Comparison of ENCODE assay signal across 14 cellular contexts in the genomic region with DNA sequence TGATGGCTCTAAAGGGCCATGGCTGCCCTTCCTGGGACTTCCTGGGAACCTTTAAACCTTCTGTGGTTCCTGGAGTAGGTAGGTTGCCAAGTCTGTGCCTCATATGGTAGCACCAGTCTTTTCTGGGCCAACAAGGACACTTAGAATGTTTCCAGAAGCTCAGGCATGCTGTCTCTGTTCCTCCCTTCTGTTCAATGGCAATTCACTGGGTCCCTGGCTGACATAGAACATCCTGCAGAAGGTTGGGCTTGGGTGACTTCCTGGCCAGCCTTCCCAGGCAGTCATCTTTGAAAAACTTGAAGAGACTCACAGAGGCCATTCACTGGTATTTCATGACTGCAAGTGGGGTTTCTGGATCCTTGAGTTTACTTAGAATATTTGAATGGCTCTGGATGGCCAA. TPM values are rescaled to one million over a fixed set of nuclear protein-coding genes. Genes with fewer than 3 reads are reported as not detected.
DNase-seq lines count a peak whose midpoint lies in the region; ATAC-seq and TF ChIP-seq lines count a peak whose summit lies in the region.
"Not testable (repeated sequence)": the region's sequence is repeated elsewhere in the genome, so short reads cannot be mapped to it uniquely, and the experiment has no call there.
"Had no signal": no experiment of that assay in that cellular context is flagged by ENCODE, and none has a peak within 500 bp of the region (broad histone marks: within the 10 kb centered on the region; RNA-seq: fewer than 3 reads in every experiment).

No MANE protein-coding gene starts in this region.

- H3K9me3 Mint-ChIP-seq in Calu3 (ENCODE audit: low read depth, unreplicated experiment); activated CD4-positive, alpha-beta memory T cell treated with anti-CD3 and anti-CD28 coated beads, Interleukin-2, amount 10 ng/mL, durations not matched to agents 7 days and 5 days; activated naive CD8-positive, alpha-beta T cell (ENCODE audit: low read depth); effector memory CD8-positive, alpha-beta T cell; naive B cell; progenitor cell of endocrine pancreas (ENCODE audit: low read depth): not testable (repeated sequence)

- intact Hi-C loops in Calu3 (cut with micrococcal nuclease; ENCODE audit: unreplicated experiment): not testable (repeated sequence)
- intact Hi-C loops in PC-9 (cut with micrococcal nuclease; ENCODE audit: unreplicated experiment): loop anchor here (5.0 kb wide), 1 partner anchor 74 kb away; no protein-coding TSS in a partner anchor

- H3K4me1 ChIP-seq in PC-9 (replicated peaks; ENCODE audit: insufficient read depth): not testable (repeated sequence)

- H3K4me3 ChIP-seq in PC-9: not testable (repeated sequence)

- H3K27ac ChIP-seq in PC-9: not testable (repeated sequence)

- not testable (repeated sequence) for BruUV-seq in Calu3 (replicated peaks; lab: Mats Ljungman, UMichigan); PC-9 (replicated peaks; lab: Mats Ljungman, UMichigan)

- H3K27me3 Mint-ChIP-seq in Calu3 (ENCODE audit: unreplicated experiment); activated CD4-positive, alpha-beta memory T cell treated with anti-CD3 and anti-CD28 coated beads, Interleukin-2, amount 10 ng/mL, durations not matched to agents 7 days and 5 days; activated naive CD8-positive, alpha-beta T cell; effector memory CD8-positive, alpha-beta T cell; naive B cell; progenitor cell of endocrine pancreas: not testable (repeated sequence)

- not testable (repeated sequence) for H3K27ac Mint-ChIP-seq in Calu3 (ENCODE audit: unreplicated experiment); activated CD4-positive, alpha-beta memory T cell treated with anti-CD3 and anti-CD28 coated beads, Interleukin-2, amount 10 ng/mL, durations not matched to agents 7 days and 5 days; activated naive CD8-positive, alpha-beta T cell
- peak overlapping the region; percentile 75 to 88 for H3K27ac Mint-ChIP-seq in effector memory CD8-positive, alpha-beta T cell
- peak overlapping the region in 3 of 6 donors; percentile 11 to 54 (median 53) for H3K27ac Mint-ChIP-seq in naive B cell
- H3K27ac Mint-ChIP-seq in progenitor cell of endocrine pancreas: peak overlapping the region; percentile 22

- TF ChIP-seq CTCF in Calu3 (IDR thresholded peaks at IDR 0.05; ENCODE audit: unreplicated experiment); PC-9 (conservative IDR thresholded peaks at IDR 0.05); progenitor cell of endocrine pancreas (IDR thresholded peaks at IDR 0.05; ENCODE audit: unreplicated experiment): not testable (repeated sequence)

- H3K36me3 Mint-ChIP-seq in Calu3 (ENCODE audit: insufficient read depth, unreplicated experiment); activated CD4-positive, alpha-beta memory T cell treated with anti-CD3 and anti-CD28 coated beads, Interleukin-2, amount 10 ng/mL, durations not matched to agents 7 days and 5 days (ENCODE audit: low read depth); activated naive CD8-positive, alpha-beta T cell; effector memory CD8-positive, alpha-beta T cell (ENCODE audit: insufficient read depth); naive B cell; progenitor cell of endocrine pancreas (ENCODE audit: insufficient read depth): not testable (repeated sequence)

- H3K4me3 Mint-ChIP-seq in Calu3 (ENCODE audit: low read depth, unreplicated experiment): peak overlapping the region; percentile 64
- H3K4me3 Mint-ChIP-seq in activated CD4-positive, alpha-beta memory T cell treated with anti-CD3 and anti-CD28 coated beads, Interleukin-2, amount 10 ng/mL, durations not matched to agents 7 days and 5 days: peak overlapping the region; percentile 63
- H3K4me3 Mint-ChIP-seq in activated naive CD8-positive, alpha-beta T cell: peak overlapping the region; percentile 78
- H3K4me3 Mint-ChIP-seq in effector memory CD8-positive, alpha-beta T cell: peak overlapping the region; percentile 67 to 84
- peak overlapping the region in 7 of 8 donors; percentile 69 to 91 (median 76) for H3K4me3 Mint-ChIP-seq in naive B cell
- peak overlapping the region; percentile 69 for H3K4me3 Mint-ChIP-seq in progenitor cell of endocrine pancreas (ENCODE audit: low read depth)

- H3K79me2 ChIP-seq in PC-9 (ENCODE audit: low read depth): not testable (repeated sequence)

- CTCF ChIA-PET in Calu3 (lab: Charles Lee); PC-9 (lab: Charles Lee): not testable (repeated sequence)
- CTCF ChIA-PET in activated CD4-positive, alpha-beta memory T cell treated with anti-CD3 and anti-CD28 coated beads, Interleukin-2, amount 10 ng/mL, durations not matched to agents 7 days and 5 days (lab: Charles Lee): interaction anchor here (2.6 kb wide), 1 partner anchor 72 kb away, joined by 8 read pairs; no protein-coding TSS in a partner anchor

- peak overlapping the region; percentile 81; the same call in 1 of the 2 replicates for H3K4me2 ChIP-seq in PC-9

- not testable (repeated sequence) for H3K9me3 ChIP-seq in PC-9 (ENCODE audit: insufficient read depth, low read depth)

- not testable (repeated sequence) for H3K27me3 ChIP-seq in PC-9 (ENCODE audit: insufficient read depth, low read depth)

- not testable (repeated sequence) for H3K36me3 ChIP-seq in PC-9 (ENCODE audit: low read depth)

- POLR2A ChIA-PET in PC-9 (lab: Charles Lee; ENCODE audit: unreplicated experiment): not testable (repeated sequence)
- POLR2A ChIA-PET in activated CD4-positive, alpha-beta memory T cell treated with anti-CD3 and anti-CD28 coated beads, Interleukin-2, amount 10 ng/mL, durations not matched to agents 7 days and 5 days (lab: Charles Lee): interaction anchor here (0.6 kb wide), 2 partner anchors 53 to 72 kb away, joined by 3 to 5 read pairs; no protein-coding TSS in a partner anchor

- ATAC-seq in effector memory CD8-positive, alpha-beta T cell (replicated peaks); naive B cell (ENCODE audit: low read depth in 2 of 2): not testable (repeated sequence)

- DNase-seq in Calu3; PC-9; activated CD4-positive, alpha-beta memory T cell treated with anti-CD3 and anti-CD28 coated beads, Interleukin-2, amount 10 ng/mL, durations not matched to agents 7 days and 5 days; effector memory CD8-positive, alpha-beta T cell; naive B cell; progenitor cell of endocrine pancreas (ENCODE audit: low spot score, unreplicated experiment): not testable (repeated sequence)

- H4K20me1 ChIP-seq in PC-9 (ENCODE audit: insufficient read depth): not testable (repeated sequence)

- not testable (repeated sequence) for H3K9me2 ChIP-seq in PC-9 (ENCODE audit: insufficient read depth)

- H3F3A ChIP-seq in PC-9 (ENCODE audit: insufficient read depth, low read depth): not testable (repeated sequence)

- H3K4me1 Mint-ChIP-seq in Calu3 (ENCODE audit: low read depth, unreplicated experiment); progenitor cell of endocrine pancreas (ENCODE audit: low read depth): not testable (repeated sequence)
- peaks cover 14% of the 10 kb centered on the region for H3K4me1 Mint-ChIP-seq in activated CD4-positive, alpha-beta memory T cell treated with anti-CD3 and anti-CD28 coated beads, Interleukin-2, amount 10 ng/mL, durations not matched to agents 7 days and 5 days
- peaks cover 12% of the 10 kb centered on the region for H3K4me1 Mint-ChIP-seq in activated naive CD8-positive, alpha-beta T cell (ENCODE audit: low read depth)
- H3K4me1 Mint-ChIP-seq in effector memory CD8-positive, alpha-beta T cell (ENCODE audit: low read depth in 2 of 2): peaks cover 5 to 16% of the 10 kb centered on the region in 2 donors
- peaks cover 4 to 24% (median 11%) of the 10 kb centered on the region in 3 donors for H3K4me1 Mint-ChIP-seq in naive B cell

- not testable (repeated sequence) for H2AFZ ChIP-seq in PC-9

RNA-seq across cellular contexts. Expression of a gene that starts 24.5 kb away (rescaled TPM):
- total RNA-seq in Calu3 (2022): not detected in 2 replicates
- total RNA-seq in PC-9 (2021): not detected in 2 replicates
- not detected for total RNA-seq in activated CD4-positive, alpha-beta memory T cell treated with anti-CD3 and anti-CD28 coated beads, Interleukin-2, amount 10 ng/mL, durations not matched to agents 7 days and 5 days
- not detected for polyA plus RNA-seq in naive B cell (ENCODE audit: low read depth in 6 of 6)
- total RNA-seq in progenitor cell of endocrine pancreas: not detected in 2 replicates
- total RNA-seq: cardiac muscle cell, Daoy, H4, M059J, mammary epithelial cell, stomach had no signal
- polyA plus RNA-seq: cardiac muscle cell, mammary epithelial cell, stomach had no signal

RNA-seq across cellular contexts. Expression of a gene that starts 46.1 kb away (rescaled TPM):
- 0.50 and 0.61 TPM in 2 replicates for total RNA-seq in Calu3 (2022)
- total RNA-seq in PC-9 (2021): 1.6 and 1.7 TPM in 2 replicates
- total RNA-seq in activated CD4-positive, alpha-beta memory T cell treated with anti-CD3 and anti-CD28 coated beads, Interleukin-2, amount 10 ng/mL, durations not matched to agents 7 days and 5 days: under 1 TPM; 0.20 TPM
- not detected for polyA plus RNA-seq in naive B cell (ENCODE audit: low read depth in 6 of 6)
- 0.22 TPM in 1 of 2 replicates, not detected in the other for total RNA-seq in progenitor cell of endocrine pancreas
- total RNA-seq: dermis blood vessel endothelial cell, H4, mammary epithelial cell had no signal
- polyA plus RNA-seq: cardiac muscle cell, mammary epithelial cell had no signal

RNA-seq across cellular contexts. Expression of a gene that starts 57.9 kb away (rescaled TPM):
- total RNA-seq in Calu3 (2022) (0.47 TPM in 1 of 2 replicates, not detected in the other), PC-9 (2021) (not detected in 2 replicates), progenitor cell of endocrine pancreas (0.36 and 1.0 TPM in 2 replicates)
- total RNA-seq in activated CD4-positive, alpha-beta memory T cell treated with anti-CD3 and anti-CD28 coated beads, Interleukin-2, amount 10 ng/mL, durations not matched to agents 7 days and 5 days: 1 to 10 TPM in 1 of 2 experiments, under 1 TPM in 1; 0.50 to 1.7 TPM
- polyA plus RNA-seq in naive B cell (ENCODE audit: low read depth in 6 of 6): 10 to 100 TPM; 27.3 to 85.8 (median 33.5) TPM
- total RNA-seq: Daoy, dermis blood vessel endothelial cell, H4 had no signal
